ENCODE assay signal across 35 cellular contexts in genomic region chr14:94465042-94465441, GRCh38. TPM values are rescaled to one million over a fixed set of nuclear protein-coding genes. Genes with fewer than 3 reads are reported as not detected.
"Had no signal": no experiment of that assay in that cellular context is flagged by ENCODE, and none has a peak within 500 bp of the region (broad histone marks: within the 10 kb centered on the region; RNA-seq: fewer than 3 reads in every experiment).

No MANE protein-coding gene starts in this region.

- H3K36me3 ChIP-seq: neutrophil, pancreas, prostate gland, spleen, tibial artery, transverse colon, upper lobe of right lung, uterus had no signal

- H3K27me3 ChIP-seq: neutrophil, pancreas, testis, tibial artery, transverse colon, upper lobe of right lung, uterus had no signal

- FAIRE-seq: pancreas had no signal

- H3K36me3 Mint-ChIP-seq: natural killer cell treated with Interleukin-12 subunit alpha and Interleukin-12 subunit beta and Interleukin-15 and Interleukin-18, amount 100 ng/mL, for 72 hours; stimulated activated memory B cell treated with anti-CD40 and anti-IgM and Interleukin-4, amounts not matched to agents 10 μg/mL and 1 μg/mL and 100 μg/mL, for 72 hours; type B pancreatic cell had no signal

- H3K4me1 ChIP-seq: pancreas, prostate gland, spleen, testis, tibial artery, transverse colon, upper lobe of right lung, uterus had no signal

- H3K4me2 ChIP-seq: smooth muscle cell had no signal

- ATAC-seq: naive thymus-derived CD8-positive, alpha-beta T cell; natural killer cell treated with Interleukin-12 subunit alpha and Interleukin-12 subunit beta and Interleukin-15 and Interleukin-18, amount 100 ng/mL, for 72 hours; pancreas; right cardiac atrium; sciatic nerve; stimulated activated memory B cell treated with anti-CD40 and anti-IgM and Interleukin-4, amounts not matched to agents 10 μg/mL and 1 μg/mL and 100 μg/mL, for 72 hours; stimulated activated naive CD8-positive, alpha-beta T cell treated with anti-CD3 and anti-CD28 coated beads, Interleukin-15, amount 100 ng/mL, for 72 hours; stimulated activated naive CD8-positive, alpha-beta T cell treated with anti-CD3 and anti-CD28 coated beads, Interleukin-15, Interleukin-2, amounts not matched to agents 100 U/mL and 50 U/mL, for 24 hours; upper lobe of right lung had no signal

- H3K4me3 ChIP-seq: pancreas, prostate gland, skin epidermis, smooth muscle cell, spleen, testis, tibial artery, transverse colon, upper lobe of right lung, uterus had no signal

- H3K27ac Mint-ChIP-seq: naive B cell; naive thymus-derived CD8-positive, alpha-beta T cell; natural killer cell treated with Interleukin-12 subunit alpha and Interleukin-12 subunit beta and Interleukin-15 and Interleukin-18, amount 100 ng/mL, for 72 hours; nephron progenitor cell; stimulated activated memory B cell treated with anti-CD40 and anti-IgM and Interleukin-4, amounts not matched to agents 10 μg/mL and 1 μg/mL and 100 μg/mL, for 72 hours; stimulated activated naive CD8-positive, alpha-beta T cell treated with anti-CD3 and anti-CD28 coated beads, Interleukin-15, amount 100 ng/mL, for 72 hours; type B pancreatic cell had no signal

- H3K27ac ChIP-seq: neutrophil, pancreas, prostate gland, spleen, testis, tibial artery, transverse colon, upper lobe of right lung, uterus had no signal

- H3K9me3 ChIP-seq: pancreas, prostate gland, testis, transverse colon, upper lobe of right lung had no signal

- H3K4me3 Mint-ChIP-seq: naive thymus-derived CD8-positive, alpha-beta T cell; natural killer cell treated with Interleukin-12 subunit alpha and Interleukin-12 subunit beta and Interleukin-15 and Interleukin-18, amount 100 ng/mL, for 72 hours; nephron progenitor cell; neural crest cell; stimulated activated memory B cell treated with anti-CD40 and anti-IgM and Interleukin-4, amounts not matched to agents 10 μg/mL and 1 μg/mL and 100 μg/mL, for 72 hours; stimulated activated naive CD8-positive, alpha-beta T cell treated with anti-CD3 and anti-CD28 coated beads, Interleukin-15, amount 100 ng/mL, for 72 hours; type B pancreatic cell had no signal

- H3K4me1 Mint-ChIP-seq: naive B cell; naive thymus-derived CD8-positive, alpha-beta T cell; stimulated activated memory B cell treated with anti-CD40 and anti-IgM and Interleukin-4, amounts not matched to agents 10 μg/mL and 1 μg/mL and 100 μg/mL, for 72 hours had no signal

- DNase-seq: naive B cell; naive thymus-derived CD8-positive, alpha-beta T cell; nephron progenitor cell; nucleus accumbens; pancreas; retina; right cardiac atrium; spleen; stimulated activated CD4-positive, alpha-beta T cell treated with anti-CD3 and anti-CD28 coated beads, Interleukin-12 subunit alpha, Interleukin-12 subunit beta, amount 100 ng/mL, for 4 hours; stimulated activated CD4-positive, alpha-beta T cell treated with anti-CD3 and anti-CD28 coated beads, Interleukin-1b, Interleukin-23, amount 100 ng/mL, for 48 hours; stimulated activated CD4-positive, alpha-beta T cell treated with anti-CD3 and anti-CD28 coated beads, Interleukin-4, amount 100 ng/mL, for 1 hour; stimulated activated CD4-positive, alpha-beta T cell treated with anti-CD3 and anti-CD28 coated beads, Interleukin-4, amount 100 ng/mL, for 4 hours; stimulated activated CD8-positive, alpha-beta memory T cell treated with anti-CD3 and anti-CD28 coated beads, Interleukin-4, amount 100 ng/mL, for 48 hours; stimulated activated naive CD4-positive, alpha-beta T cell; stimulated activated naive CD8-positive, alpha-beta T cell treated with anti-CD3 and anti-CD28 coated beads, Interleukin-15, amount 100 ng/mL, for 72 hours; stimulated activated naive CD8-positive, alpha-beta T cell treated with anti-CD3 and anti-CD28 coated beads, Interleukin-15, Interleukin-2, amounts not matched to agents 100 U/mL and 50 U/mL, for 24 hours; testis; tibial artery; transverse colon; upper lobe of right lung; uterus had no signal

RNA-seq across cellular contexts. Expression of gene SERPINA9, which starts 11.0 kb away (rescaled TPM):
- total RNA-seq: naive thymus-derived CD8-positive, alpha-beta T cell; natural killer cell treated with Interleukin-12 subunit alpha and Interleukin-12 subunit beta and Interleukin-15 and Interleukin-18, amount 100 ng/mL, for 72 hours; neural crest cell; omental fat pad; osteocyte; pancreas; posterior vena cava; prostate gland; pulmonary artery endothelial cell; right cardiac atrium; sciatic nerve; smooth muscle cell; spleen; testis; transverse colon; upper lobe of right lung; urinary bladder; uterus had no signal
- polyA plus RNA-seq: naive thymus-derived CD8-positive, alpha-beta T cell; pancreas; right cardiac atrium; smooth muscle cell; urinary bladder had no signal

RNA-seq across cellular contexts. Expression of gene SERPINA11, which starts 12.4 kb away (rescaled TPM):
- total RNA-seq: naive thymus-derived CD8-positive, alpha-beta T cell; natural killer cell treated with Interleukin-12 subunit alpha and Interleukin-12 subunit beta and Interleukin-15 and Interleukin-18, amount 100 ng/mL, for 72 hours; neural crest cell; omental fat pad; osteocyte; pancreas; posterior vena cava; prostate gland; pulmonary artery endothelial cell; right cardiac atrium; sciatic nerve; smooth muscle cell; spleen; testis; upper lobe of right lung; urinary bladder; uterus had no signal
- polyA plus RNA-seq: naive thymus-derived CD8-positive, alpha-beta T cell; pancreas; right cardiac atrium; smooth muscle cell; spleen had no signal

RNA-seq across cellular contexts. Expression of gene SERPINA12, which starts 44.2 kb away (rescaled TPM):
- total RNA-seq: naive thymus-derived CD8-positive, alpha-beta T cell; natural killer cell treated with Interleukin-12 subunit alpha and Interleukin-12 subunit beta and Interleukin-15 and Interleukin-18, amount 100 ng/mL, for 72 hours; neural crest cell; omental fat pad; osteocyte; pancreas; posterior vena cava; pulmonary artery endothelial cell; right cardiac atrium; sciatic nerve; smooth muscle cell; spleen; transverse colon; upper lobe of right lung; urinary bladder; uterus had no signal
- polyA plus RNA-seq: naive thymus-derived CD8-positive, alpha-beta T cell; pancreas; right cardiac atrium; smooth muscle cell; spleen; urinary bladder had no signal
